8 cellular contexts compared by ENCODE assay signal in genomic region chr17:80792373-80792781, GRCh38.
DNase-seq lines count a peak whose midpoint lies in the region; ATAC-seq and TF ChIP-seq lines count a peak whose summit lies in the region.

No MANE protein-coding gene starts in this region.

- 22% methylated on average over 10 of the region's 10 CpGs for WGBS in GM23248 (ENCODE audit: low coverage in 1 of 2, low lambda C conversion rate in 2 of 2, missing lambda C conversion rate in 2 of 2), 2 experiments
- WGBS in esophagus squamous epithelium, 2 donors, result 33 to 61% methylated on average over 10 of the region's 10 CpGs

- peak overlapping the region; percentile 98 for H3K27ac Mint-ChIP-seq in T-helper 2 cell treated with Interferon-gamma antibody and Interleukin-4, amounts not matched to agents 5 μg/mL and 100 μg/mL, for 36 hours

- no peak for ATAC-seq in HG03097 (IDR thresholded peaks at IDR 0.05; ENCODE audit: low FRiP score, unreplicated experiment)
- ATAC-seq in HG03045 (IDR thresholded peaks at IDR 0.05; ENCODE audit: unreplicated experiment), result no peak

- H3K27me3 Mint-ChIP-seq in T-helper 2 cell treated with Interferon-gamma antibody and Interleukin-4, amounts not matched to agents 5 μg/mL and 100 μg/mL, for 36 hours (ENCODE audit: low read depth), result no peaks in the 10 kb centered on the region

- H3K36me3 Mint-ChIP-seq in T-helper 2 cell treated with Interferon-gamma antibody and Interleukin-4, amounts not matched to agents 5 μg/mL and 100 μg/mL, for 36 hours (ENCODE audit: low read depth), result peaks cover 57% of the 10 kb centered on the region

- peaks cover 12% of the 10 kb centered on the region for H3K9me3 Mint-ChIP-seq in T-helper 2 cell treated with Interferon-gamma antibody and Interleukin-4, amounts not matched to agents 5 μg/mL and 100 μg/mL, for 36 hours

- TF ChIP-seq CTCF in esophagus squamous epithelium (IDR thresholded peaks at IDR 0.05), result no peak

- H3K27me3 ChIP-seq in GM23248 (replicated peaks; ENCODE audit: insufficient read depth), result no peaks in the 10 kb centered on the region
- no peaks in the 10 kb centered on the region for H3K27me3 ChIP-seq in esophagus squamous epithelium
- H3K27me3 ChIP-seq in skeletal muscle satellite cell (ENCODE audit: control insufficient read depth, insufficient read depth, low read length), result no peaks in the 10 kb centered on the region

- peak overlapping the region; percentile 76 for H3K4me2 ChIP-seq in GM23248 (ENCODE audit: unreplicated experiment)
- peak overlapping the region; percentile 37 for H3K4me2 ChIP-seq in skeletal muscle satellite cell (ENCODE audit: low read length)

- no peaks in the 10 kb centered on the region for H3K9me2 ChIP-seq in GM23248 (ENCODE audit: insufficient read depth)

- DNase-seq in GM23248, result peak; percentile 32
- DNase-seq in T-helper 2 cell treated with Interferon-gamma antibody and Interleukin-4, amounts not matched to agents 5 μg/mL and 100 μg/mL, for 36 hours (ENCODE audit: low spot score), result no peak
- no peak for DNase-seq in esophagus squamous epithelium (lab: John Stamatoyannopoulos, UW)
- DNase-seq in stimulated activated CD4-positive, alpha-beta T cell treated with anti-CD3 and anti-CD28 coated beads, Interleukin-2, amount 100 ng/mL, for 48 hours, result no peak
- no peak for DNase-seq in iPS-NIHi7 (ENCODE audit: extremely low spot score)

- peaks cover 37% of the 10 kb centered on the region for H3F3A ChIP-seq in GM23248 (ENCODE audit: insufficient read depth)

- H3K79me2 ChIP-seq in GM23248 (ENCODE audit: insufficient read depth), result peaks cover 8% of the 10 kb centered on the region

- peaks cover 55% of the 10 kb centered on the region for H3K4me1 ChIP-seq in GM23248 (ENCODE audit: insufficient read depth)
- H3K4me1 ChIP-seq in esophagus squamous epithelium, result peaks cover 11 to 78% (median 58%) of the 10 kb centered on the region in 3 donors
- peaks cover 77% of the 10 kb centered on the region for H3K4me1 ChIP-seq in skeletal muscle satellite cell (ENCODE audit: control insufficient read depth, insufficient read depth, low read length)

- H3K36me3 ChIP-seq in GM23248 (ENCODE audit: low read depth) (no peaks in the 10 kb centered on the region), esophagus squamous epithelium (no peaks in the 10 kb centered on the region), skeletal muscle satellite cell (ENCODE audit: insufficient read depth, low read length) (peaks cover 8% of the 10 kb centered on the region)

- no peak for TF ChIP-seq POLR2A in esophagus squamous epithelium (IDR thresholded peaks at IDR 0.05)

- H3K4me3 Mint-ChIP-seq in T-helper 2 cell treated with Interferon-gamma antibody and Interleukin-4, amounts not matched to agents 5 μg/mL and 100 μg/mL, for 36 hours, result peak overlapping the region; percentile 83

- H3K4me3 ChIP-seq in GM23248 (peak overlapping the region; percentile 26; the same call in 1 of the 2 replicates), esophagus squamous epithelium (peak overlapping the region in 1 of 4 donors; percentile 33), skeletal muscle satellite cell (ENCODE audit: low read length) (no peak overlapping the region)

- no peaks in the 10 kb centered on the region for H4K20me1 ChIP-seq in GM23248 (ENCODE audit: insufficient read depth)

- intact Hi-C loops in esophagus squamous epithelium (cut with DNase I), result no loop called here

- in situ Hi-C loops in GM23248 (cut with MboI), result no loop called here

- H3K27ac ChIP-seq in GM23248 (peak overlapping the region; percentile 60), esophagus squamous epithelium (peak overlapping the region; percentile 52 to 89 (median 84))

- H3K9me3 ChIP-seq in GM23248 (ENCODE audit: low read depth), result no peaks in the 10 kb centered on the region
- H3K9me3 ChIP-seq in esophagus squamous epithelium, result no peaks in the 10 kb centered on the region
- no peaks in the 10 kb centered on the region for H3K9me3 ChIP-seq in skeletal muscle satellite cell (replicated peaks; ENCODE audit: low read length)

- H3K4me1 Mint-ChIP-seq in T-helper 2 cell treated with Interferon-gamma antibody and Interleukin-4, amounts not matched to agents 5 μg/mL and 100 μg/mL, for 36 hours (ENCODE audit: low read depth), result peaks cover 55% of the 10 kb centered on the region

- H3K9ac ChIP-seq in GM23248 (peak overlapping the region; percentile 34), skeletal muscle satellite cell (ENCODE audit: low read depth, low read length) (peak overlapping the region; percentile 49)

- H2AFZ ChIP-seq in GM23248, result peak overlapping the region; percentile 22; the same call in 1 of the 2 replicates
